ENCODE assay signal across 27 cellular contexts in the genomic region with DNA sequence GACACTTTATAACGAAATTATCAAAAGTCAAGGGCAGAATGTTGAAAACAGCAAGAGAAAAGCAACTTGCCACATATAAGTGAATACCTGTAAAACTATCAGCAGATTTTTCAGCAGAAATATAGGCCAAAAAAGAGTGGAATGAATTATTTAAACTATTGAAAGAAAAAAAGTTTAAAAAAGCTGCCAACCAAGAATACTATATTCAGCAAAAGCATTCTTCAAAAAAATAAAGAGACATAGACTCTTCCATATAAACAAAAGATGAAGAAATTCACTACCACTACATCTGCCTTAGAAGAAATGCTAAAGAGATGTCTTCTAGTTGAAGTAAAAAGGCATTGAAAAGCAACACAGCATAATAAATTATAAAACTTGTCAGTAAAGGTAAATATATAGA.
DNase-seq lines count a peak whose midpoint lies in the region; TF ChIP-seq lines count a peak whose summit lies in the region.
"Had no signal": no experiment of that assay in that cellular context is flagged by ENCODE, and none has a peak within 500 bp of the region (broad histone marks: within the 10 kb centered on the region; RNA-seq: fewer than 3 reads in every experiment).

No MANE protein-coding gene starts in this region.

- no peak for DNase-seq in effector CD4-positive, alpha-beta T cell
- DNase-seq: 8988T; ACHN; AML-193; BE2C; C1 segment of cervical spinal cord; Caco-2; Calu3; CD4-positive, alpha-beta memory T cell; CD4-positive, alpha-beta T cell; CD4-positive, CD25-positive, alpha-beta regulatory T cell; CD8-positive, alpha-beta memory T cell; CD8-positive, alpha-beta T cell; COR-L47; DMS 273 treated with DMSO at 0.1 percent for 48 hours; DMS153; DMS53; DMS79; DMS79 treated with DMSO at 0.1 percent for 48 hours; DND-41; EL had no signal

- no peak overlapping the region for H3K27ac ChIP-seq in HEK293 (ENCODE audit: extremely low read depth, low read depth, low read length)
- H3K27ac ChIP-seq: 22Rv1; A549; BLaER1; BLaER1 treated with 17β-estradiol and CSF1 and Interleukin-3, amounts not matched to agents 10 nM and 100 nM; C4-2B had no signal

- TF ChIP-seq CTCF in HEK293 (tag by site-specific recombination; IDR thresholded peaks at IDR 0.05) = no peak

- H3K4me3 ChIP-seq in HEK293 (ENCODE audit: low read depth, low read length) = no peak overlapping the region
- H3K4me3 ChIP-seq: A549; BLaER1; BLaER1 treated with 17β-estradiol and CSF1 and Interleukin-3, amounts not matched to agents 10 nM and 100 nM had no signal

- no peaks in the 10 kb centered on the region for H3K9me3 ChIP-seq in HEK293 (ENCODE audit: control insufficient read depth, insufficient read depth, low read depth, low read length)
- H3K9me3 ChIP-seq: A549, BE2C had no signal

- H3K4me1 ChIP-seq in HEK293 (ENCODE audit: control insufficient read depth, insufficient read depth, low read length) = no peaks in the 10 kb centered on the region
- H3K4me1 ChIP-seq: A549; BE2C; BLaER1; BLaER1 treated with 17β-estradiol and CSF1 and Interleukin-3, amounts not matched to agents 10 nM and 100 nM had no signal

- no peaks in the 10 kb centered on the region for H3K36me3 ChIP-seq in HEK293 (ENCODE audit: control insufficient read depth in 2 of 2, insufficient read depth in 1 of 2, low read length in 2 of 2)
- H3K36me3 ChIP-seq: BE2C; BLaER1; BLaER1 treated with 17β-estradiol and CSF1 and Interleukin-3, amounts not matched to agents 10 nM and 100 nM had no signal

- POLR2A ChIA-PET in HEK293 (lab: Yijun Ruan, JAX) = no interaction called here

- CTCF ChIA-PET in HEK293 (lab: Yijun Ruan, JAX) = no interaction called here

TF ChIP-seq in HEK293, 187 proteins besides CTCF, POLR2A, EP300 and RAD21:
- peak; percentile 99 for TF ChIP-seq SETDB1 (IDR thresholded peaks at IDR 0.05; ENCODE audit: insufficient read length, low read length)
- TF ChIP-seq TRIM28 (IDR thresholded peaks at IDR 0.05; ENCODE audit: borderline replicate concordance, low read length) = peak; percentile 87
- TF ChIP-seq ZNF48 (tag by site-specific recombination; IDR thresholded peaks at IDR 0.05) = no peak
- TF ChIP-seq, protein P1, sequence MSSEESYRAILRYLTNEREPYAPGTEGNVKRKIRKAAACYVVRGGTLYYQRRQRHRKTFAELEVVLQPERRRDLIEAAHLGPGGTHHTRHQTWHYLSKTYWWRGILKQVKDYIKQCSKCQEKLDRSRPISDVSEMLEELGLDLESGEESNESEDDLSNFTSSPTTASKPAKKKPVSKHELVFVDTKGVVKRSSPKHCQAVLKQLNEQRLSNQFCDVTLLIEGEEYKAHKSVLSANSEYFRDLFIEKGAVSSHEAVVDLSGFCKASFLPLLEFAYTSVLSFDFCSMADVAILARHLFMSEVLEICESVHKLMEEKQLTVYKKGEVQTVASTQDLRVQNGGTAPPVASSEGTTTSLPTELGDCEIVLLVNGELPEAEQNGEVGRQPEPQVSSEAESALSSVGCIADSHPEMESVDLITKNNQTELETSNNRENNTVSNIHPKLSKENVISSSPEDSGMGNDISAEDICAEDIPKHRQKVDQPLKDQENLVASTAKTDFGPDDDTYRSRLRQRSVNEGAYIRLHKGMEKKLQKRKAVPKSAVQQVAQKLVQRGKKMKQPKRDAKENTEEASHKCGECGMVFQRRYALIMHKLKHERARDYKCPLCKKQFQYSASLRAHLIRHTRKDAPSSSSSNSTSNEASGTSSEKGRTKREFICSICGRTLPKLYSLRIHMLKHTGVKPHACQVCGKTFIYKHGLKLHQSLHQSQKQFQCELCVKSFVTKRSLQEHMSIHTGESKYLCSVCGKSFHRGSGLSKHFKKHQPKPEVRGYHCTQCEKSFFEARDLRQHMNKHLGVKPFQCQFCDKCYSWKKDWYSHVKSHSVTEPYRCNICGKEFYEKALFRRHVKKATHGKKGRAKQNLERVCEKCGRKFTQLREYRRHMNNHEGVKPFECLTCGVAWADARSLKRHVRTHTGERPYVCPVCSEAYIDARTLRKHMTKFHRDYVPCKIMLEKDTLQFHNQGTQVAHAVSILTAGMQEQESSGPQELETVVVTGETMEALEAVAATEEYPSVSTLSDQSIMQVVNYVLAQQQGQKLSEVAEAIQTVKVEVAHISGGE (tag by site-specific recombination; conservative IDR thresholded peaks at IDR 0.05; ENCODE audit: low read depth) = no peak
- TF ChIP-seq ZNF239 (tag by site-specific recombination; IDR thresholded peaks at IDR 0.05) = no peak
- TF ChIP-seq ZNF529 (tag by site-specific recombination; IDR thresholded peaks at IDR 0.05; ENCODE audit: insufficient replicate concordance) = peak; percentile 11
